Comparison of ENCODE assay signal across 16 cellular contexts in the genomic region with DNA sequence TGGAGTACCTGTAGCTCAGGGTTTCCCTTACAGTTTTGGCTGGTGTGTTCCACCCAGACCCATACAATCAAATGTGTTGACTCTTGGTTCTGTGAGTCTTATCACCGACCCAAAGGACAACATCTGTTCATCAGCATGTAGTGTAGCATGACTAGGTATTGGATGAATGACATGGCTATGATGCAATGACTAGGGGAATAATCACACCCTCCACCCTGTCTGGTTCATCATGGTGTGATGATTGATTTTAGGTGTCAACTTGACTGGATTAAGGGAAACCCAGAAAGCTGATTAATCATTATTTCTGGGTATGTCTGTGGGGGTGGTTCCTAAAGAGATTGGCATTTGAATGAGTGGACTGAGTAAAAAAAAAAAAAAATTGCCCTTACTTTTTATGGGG.
DNase-seq lines count a peak whose midpoint lies in the region; ATAC-seq and TF ChIP-seq lines count a peak whose summit lies in the region.
"Had no signal": no experiment of that assay in that cellular context is flagged by ENCODE, and none has a peak within 500 bp of the region (broad histone marks: within the 10 kb centered on the region; RNA-seq: fewer than 3 reads in every experiment).

No MANE protein-coding gene starts in this region.

- H3K9me3 Mint-ChIP-seq in activated naive CD8-positive, alpha-beta T cell treated with anti-CD3 and anti-CD28 coated beads, Interleukin-2, amount 50 U/mL, for 24 hours: peaks cover 4% of the 10 kb centered on the region
- H3K9me3 Mint-ChIP-seq in activated naive CD8-positive, alpha-beta T cell treated with anti-CD3 and anti-CD28 coated beads for 36 hours: peaks cover 2% of the 10 kb centered on the region
- peaks cover 6% of the 10 kb centered on the region for H3K9me3 Mint-ChIP-seq in activated T-helper 17 cell treated with anti-CD3 and anti-CD28 coated beads, Interleukin-2, amount 50 U/mL, for 72 hours
- no peaks in the 10 kb centered on the region for H3K9me3 Mint-ChIP-seq in stimulated activated naive CD8-positive, alpha-beta T cell treated with anti-CD3 and anti-CD28 coated beads, Interleukin-15, Interleukin-2, amounts not matched to agents 100 ng/mL and 50 ng/mL, for 24 hours
- H3K9me3 Mint-ChIP-seq: CD4-positive, alpha-beta T cell; H9 had no signal

- ATAC-seq in activated naive CD8-positive, alpha-beta T cell treated with anti-CD3 and anti-CD28 coated beads, Interleukin-2, amount 50 U/mL, for 24 hours: peak; percentile 73
- peak; percentile 95 for ATAC-seq in activated T-helper 17 cell treated with anti-CD3 and anti-CD28 coated beads, Interleukin-2, amount 50 U/mL, for 72 hours (replicated peaks)
- no peak for ATAC-seq in GM19351 (IDR thresholded peaks at IDR 0.05; ENCODE audit: unreplicated experiment)

- peaks cover 4% of the 10 kb centered on the region for H3K4me1 Mint-ChIP-seq in activated naive CD8-positive, alpha-beta T cell treated with anti-CD3 and anti-CD28 coated beads, Interleukin-2, amount 50 U/mL, for 24 hours
- H3K4me1 Mint-ChIP-seq in activated naive CD8-positive, alpha-beta T cell treated with anti-CD3 and anti-CD28 coated beads for 36 hours: no peaks in the 10 kb centered on the region
- peaks cover 4% of the 10 kb centered on the region for H3K4me1 Mint-ChIP-seq in activated T-helper 17 cell treated with anti-CD3 and anti-CD28 coated beads, Interleukin-2, amount 50 U/mL, for 72 hours
- H3K4me1 Mint-ChIP-seq in stimulated activated naive CD8-positive, alpha-beta T cell treated with anti-CD3 and anti-CD28 coated beads, Interleukin-15, Interleukin-2, amounts not matched to agents 100 ng/mL and 50 ng/mL, for 24 hours (ENCODE audit: low read depth): peaks cover 5% of the 10 kb centered on the region
- H3K4me1 Mint-ChIP-seq: H9 had no signal

- H3K4me3 Mint-ChIP-seq in activated naive CD8-positive, alpha-beta T cell treated with anti-CD3 and anti-CD28 coated beads, Interleukin-2, amount 50 U/mL, for 24 hours: no peak overlapping the region
- H3K4me3 Mint-ChIP-seq in activated naive CD8-positive, alpha-beta T cell treated with anti-CD3 and anti-CD28 coated beads for 36 hours: no peak overlapping the region
- no peak overlapping the region for H3K4me3 Mint-ChIP-seq in activated T-helper 17 cell treated with anti-CD3 and anti-CD28 coated beads, Interleukin-2, amount 50 U/mL, for 72 hours
- H3K4me3 Mint-ChIP-seq in stimulated activated naive CD8-positive, alpha-beta T cell treated with anti-CD3 and anti-CD28 coated beads, Interleukin-15, Interleukin-2, amounts not matched to agents 100 ng/mL and 50 ng/mL, for 24 hours: no peak overlapping the region
- H3K4me3 Mint-ChIP-seq: B cell; CD4-positive, alpha-beta T cell; H9; IgD-negative memory B cell had no signal

- peaks cover 10% of the 10 kb centered on the region for H3K27me3 Mint-ChIP-seq in activated naive CD8-positive, alpha-beta T cell treated with anti-CD3 and anti-CD28 coated beads, Interleukin-2, amount 50 U/mL, for 24 hours
- peaks cover 3% of the 10 kb centered on the region for H3K27me3 Mint-ChIP-seq in activated naive CD8-positive, alpha-beta T cell treated with anti-CD3 and anti-CD28 coated beads for 36 hours
- H3K27me3 Mint-ChIP-seq in activated T-helper 17 cell treated with anti-CD3 and anti-CD28 coated beads, Interleukin-2, amount 50 U/mL, for 72 hours: peaks cover 8% of the 10 kb centered on the region
- H3K27me3 Mint-ChIP-seq in stimulated activated naive CD8-positive, alpha-beta T cell treated with anti-CD3 and anti-CD28 coated beads, Interleukin-15, Interleukin-2, amounts not matched to agents 100 ng/mL and 50 ng/mL, for 24 hours: peaks cover 13% of the 10 kb centered on the region
- H3K27me3 Mint-ChIP-seq: B cell; CD4-positive, alpha-beta T cell had no signal

- TF ChIP-seq CTCF in fibroblast of mammary gland (conservative IDR thresholded peaks at IDR 0.05; ENCODE audit: control insufficient read depth, insufficient read depth, low read depth, low read length): no peak

- no peak overlapping the region for H3K27ac Mint-ChIP-seq in activated naive CD8-positive, alpha-beta T cell treated with anti-CD3 and anti-CD28 coated beads, Interleukin-2, amount 50 U/mL, for 24 hours
- no peak overlapping the region for H3K27ac Mint-ChIP-seq in activated naive CD8-positive, alpha-beta T cell treated with anti-CD3 and anti-CD28 coated beads for 36 hours
- H3K27ac Mint-ChIP-seq in activated T-helper 17 cell treated with anti-CD3 and anti-CD28 coated beads, Interleukin-2, amount 50 U/mL, for 72 hours: no peak overlapping the region
- H3K27ac Mint-ChIP-seq in stimulated activated naive CD8-positive, alpha-beta T cell treated with anti-CD3 and anti-CD28 coated beads, Interleukin-15, Interleukin-2, amounts not matched to agents 100 ng/mL and 50 ng/mL, for 24 hours: peak overlapping the region; percentile 6
- H3K27ac Mint-ChIP-seq: B cell; CD4-positive, alpha-beta T cell; H9; IgD-negative memory B cell had no signal

- H3K36me3 Mint-ChIP-seq in activated naive CD8-positive, alpha-beta T cell treated with anti-CD3 and anti-CD28 coated beads, Interleukin-2, amount 50 U/mL, for 24 hours (ENCODE audit: low read depth): no peaks in the 10 kb centered on the region
- no peaks in the 10 kb centered on the region for H3K36me3 Mint-ChIP-seq in activated naive CD8-positive, alpha-beta T cell treated with anti-CD3 and anti-CD28 coated beads for 36 hours
- H3K36me3 Mint-ChIP-seq in activated T-helper 17 cell treated with anti-CD3 and anti-CD28 coated beads, Interleukin-2, amount 50 U/mL, for 72 hours (ENCODE audit: low read depth): no peaks in the 10 kb centered on the region
- no peaks in the 10 kb centered on the region for H3K36me3 Mint-ChIP-seq in stimulated activated naive CD8-positive, alpha-beta T cell treated with anti-CD3 and anti-CD28 coated beads, Interleukin-15, Interleukin-2, amounts not matched to agents 100 ng/mL and 50 ng/mL, for 24 hours (ENCODE audit: low read depth)

- DNase-seq in activated naive CD8-positive, alpha-beta T cell treated with anti-CD3 and anti-CD28 coated beads, Interleukin-2, amount 50 U/mL, for 24 hours: no peak
- no peak for DNase-seq in activated naive CD8-positive, alpha-beta T cell treated with anti-CD3 and anti-CD28 coated beads for 36 hours
- DNase-seq in fibroblast of mammary gland (ENCODE audit: low read depth) (peak; percentile 21), NOMO-1 treated with dmso at 0.1 percent for 144 hours (lab: John Stamatoyannopoulos, UW; ENCODE audit: unreplicated experiment) (no peak)
- DNase-seq: Calu3; CD4-positive, alpha-beta T cell; H9; MV-4-11; NCI-H1417 treated with DMSO at 0.1 percent for 48 hours; NCI-H2029; NCI-H524 treated with DMSO at 0.1 percent for 48 hours had no signal

- H3K4me3 ChIP-seq in fibroblast of mammary gland (ENCODE audit: control insufficient read depth, low read depth, low read length): no peak overlapping the region
